ENCODE assay signal across 8 cellular contexts in the genomic region with DNA sequence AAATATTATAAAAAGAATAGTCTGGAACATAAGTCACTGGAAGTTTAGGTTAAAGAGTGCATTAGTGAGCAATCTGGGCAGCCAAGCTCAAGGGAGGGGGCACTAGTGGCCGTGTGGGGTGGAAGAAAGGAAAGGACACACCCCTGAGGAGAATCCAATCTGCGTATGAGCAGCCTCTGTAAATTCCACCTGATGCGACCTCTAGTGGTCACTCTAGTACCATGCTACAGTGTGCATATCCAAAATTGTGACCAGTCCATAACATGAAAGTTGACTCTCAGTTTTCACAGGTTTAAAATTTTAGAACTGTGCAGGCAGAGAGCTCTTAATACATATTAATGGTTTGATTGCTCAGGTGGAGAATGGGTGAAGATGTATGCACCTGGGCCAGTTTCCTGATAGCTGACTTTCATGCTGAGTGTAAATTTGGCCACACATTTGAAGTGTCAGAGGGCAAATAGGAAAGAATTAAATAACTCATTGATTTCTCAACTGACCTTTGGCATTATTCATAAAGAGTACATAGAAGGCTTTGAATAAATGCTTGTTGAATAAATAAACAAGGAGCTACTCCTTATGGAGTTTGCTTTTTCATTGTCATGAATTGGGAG.
A peak's percentile ranks its signal among the peaks of the same experiment; 100 is the strongest.
DNase-seq lines count a peak whose midpoint lies in the region; ATAC-seq and TF ChIP-seq lines count a peak whose summit lies in the region.

No MANE protein-coding gene starts in this region.

- intact Hi-C loops in IMR-90 (cut with micrococcal nuclease): loop anchor here (1.0 kb wide), 1 partner anchor 246 kb away; no protein-coding TSS in a partner anchor
- intact Hi-C loops in PC-3 (cut with micrococcal nuclease): loop anchor here (1.0 kb wide), 1 partner anchor 246 kb away; no protein-coding TSS in a partner anchor
- intact Hi-C loops in head of caudate nucleus (cut with DNase I): loop anchor here (10.0 kb wide), 1 partner anchor 250 kb away; no protein-coding TSS in a partner anchor
- intact Hi-C loops in psoas muscle (cut with DNase I): loop anchor here (2.0 to 10.0 kb wide), 3 partner anchors 243 to 540 kb away; no protein-coding TSS in a partner anchor

- no peak overlapping the region for H3K4me2 ChIP-seq in IMR-90 (ENCODE audit: low read depth, low read length)
- H3K4me2 ChIP-seq in PC-3 (ENCODE audit: low read length): no peak overlapping the region

- POLR2A ChIA-PET in IMR-90 (lab: Charles Lee; ENCODE audit: unreplicated experiment): interaction anchor here (0.6 kb wide), 1 partner anchor 247 kb away, joined by 14 read pairs; no protein-coding TSS in a partner anchor
- POLR2A ChIA-PET in PC-3 (lab: Charles Lee; ENCODE audit: unreplicated experiment): no interaction called here

- peak; percentile 56 for TF ChIP-seq RAD21 in IMR-90 (IDR thresholded peaks at IDR 0.05; ENCODE audit: low read length)

- peak; percentile 54 for DNase-seq in IMR-90
- DNase-seq in PC-3: peak; percentile 83
- peak; percentile 40 for DNase-seq in activated naive CD4-positive, alpha-beta T cell treated with Interleukin-2 at 50 U/mL for 16 hours
- peak in 28 of 42 donors; percentile 11 to 79 (median 48) for DNase-seq in head of caudate nucleus
- no peak for DNase-seq in psoas muscle
- DNase-seq in T1000 (lab: John Stamatoyannopoulos, UW): no peak

- WGBS in IMR-90 (ENCODE audit: extremely low coverage in 2 of 2, insufficient read length in 1 of 2), 2 experiments: no CpG with 5 or more reads among the region's 3 CpGs
- WGBS in psoas muscle, 3 donors: 0 to 2% (median 1%) methylated on average over 3 of the region's 3 CpGs

- no peaks in the 10 kb centered on the region for H3K9me2 ChIP-seq in PC-3 (replicated peaks; ENCODE audit: low read length)

- in situ Hi-C loops in IMR-90 (cut with MboI; ENCODE audit: low sequenced_read_pairs): no loop called here

- H4K20me1 ChIP-seq in IMR-90 (ENCODE audit: insufficient read depth, low read length) (no peaks in the 10 kb centered on the region), PC-3 (ENCODE audit: low read length) (no peaks in the 10 kb centered on the region)

- no peak overlapping the region for H3K27ac ChIP-seq in IMR-90 (ENCODE audit: insufficient read depth, low read length)
- no peak overlapping the region for H3K27ac ChIP-seq in PC-3 (ENCODE audit: low read length)
- H3K27ac ChIP-seq in psoas muscle: no peak overlapping the region

- no peak overlapping the region for H2BK20ac ChIP-seq in IMR-90 (ENCODE audit: low read depth, low read length)

- no peak overlapping the region for H2BK15ac ChIP-seq in IMR-90 (ENCODE audit: low read depth, low read length)

- H3K27me3 ChIP-seq in IMR-90 (ENCODE audit: control insufficient read depth, insufficient read depth, low read length) (no peaks in the 10 kb centered on the region; the same call in 1 of the 2 replicates), PC-3 (ENCODE audit: low read length) (no peaks in the 10 kb centered on the region), psoas muscle (ENCODE audit: insufficient read depth in 3 of 3, low read length in 2 of 3) (no peaks in the 10 kb centered on the region)

- no peak overlapping the region for H3K56ac ChIP-seq in IMR-90 (ENCODE audit: extremely low read depth, insufficient read depth, low read length)

- no peak overlapping the region for H4K91ac ChIP-seq in IMR-90 (ENCODE audit: insufficient read depth, low read depth, low read length)

- H2AK5ac ChIP-seq in IMR-90 (ENCODE audit: low read depth, low read length): no peak overlapping the region

- no peak overlapping the region for H3K18ac ChIP-seq in IMR-90 (ENCODE audit: low read depth, low read length)

- no peaks in the 10 kb centered on the region for H3F3A ChIP-seq in PC-3 (ENCODE audit: low read length, unreplicated experiment)

- TF ChIP-seq CTCF in GM12874 (IDR thresholded peaks at IDR 0.05; ENCODE audit: insufficient read depth, low read depth, low read length): peak; percentile 78
- peak; percentile 68 for TF ChIP-seq CTCF in IMR-90 (conservative IDR thresholded peaks at IDR 0.05; ENCODE audit: low read depth, low read length)
- peak; percentile 94 for TF ChIP-seq CTCF in PC-3 (conservative IDR thresholded peaks at IDR 0.05; ENCODE audit: low read depth, low read length)
- TF ChIP-seq CTCF in psoas muscle (IDR thresholded peaks at IDR 0.05): peak; percentile 76

- ATAC-seq in GM21825 (IDR thresholded peaks at IDR 0.05; ENCODE audit: unreplicated experiment): peak; percentile 94
- ATAC-seq in IMR-90 (ENCODE audit: low read depth): peak; percentile 88
- peak; percentile 96 for ATAC-seq in PC-3
- peak; percentile 61 to 86 (median 83) for ATAC-seq in psoas muscle

- dilution Hi-C loops in IMR-90 (cut with HindIII; ENCODE audit: low sequenced_read_pairs, unreplicated experiment): no loop called here

- no peak overlapping the region for H2AFZ ChIP-seq in IMR-90 (replicated peaks; ENCODE audit: low read length, poor library complexity)
- H2AFZ ChIP-seq in PC-3 (ENCODE audit: low read length): no peak overlapping the region

- H3K4me1 ChIP-seq in IMR-90 (ENCODE audit: control insufficient read depth, insufficient read depth, low read length): 0 out of 2 replicates have a peak, but pooled peaks cover 1% of the 10 kb centered on the region
- peaks cover 6% of the 10 kb centered on the region; the same call in 1 of the 2 replicates for H3K4me1 ChIP-seq in PC-3 (ENCODE audit: insufficient read depth, low read length)
- H3K4me1 ChIP-seq in psoas muscle: no peaks in the 10 kb centered on the region

- no peak overlapping the region for H2AK9ac ChIP-seq in IMR-90 (replicated peaks; ENCODE audit: low read depth, low read length, poor library complexity)

- no peaks in the 10 kb centered on the region for H3K9me1 ChIP-seq in IMR-90 (ENCODE audit: insufficient read depth, low read length)

- no peak overlapping the region for H2BK5ac ChIP-seq in IMR-90 (ENCODE audit: low read depth, low read length, poor library complexity, severe bottlenecking)

- no peak overlapping the region for H4K8ac ChIP-seq in IMR-90 (ENCODE audit: low read depth in 2 of 2, low read length in 2 of 2)

- TF ChIP-seq POLR2A in IMR-90 (IDR thresholded peaks at IDR 0.05; ENCODE audit: low read depth, low read length): no peak

- H3K79me1 ChIP-seq in IMR-90 (ENCODE audit: low read depth in 1 of 2, low read length in 2 of 2): no peaks in the 10 kb centered on the region

- H3K4ac ChIP-seq in IMR-90 (ENCODE audit: low read depth, low read length): no peak overlapping the region

- H2BK120ac ChIP-seq in IMR-90 (ENCODE audit: low read depth, low read length): no peak overlapping the region

- H3K23ac ChIP-seq in IMR-90 (ENCODE audit: low read depth, low read length): no peak overlapping the region

- BruUV-seq in IMR-90 (replicated peaks; lab: Mats Ljungman, UMichigan) (no TSS peak), PC-3 (replicated peaks; lab: Mats Ljungman, UMichigan) (no TSS peak)

- CTCF ChIA-PET in IMR-90 (lab: Yijun Ruan, JAX): interaction anchor here (0.6 to 2.4 kb wide), 13 partner anchors 9 to 1372 kb away, joined by 3 to 13 read pairs (median 3); no protein-coding TSS in a partner anchor
- CTCF ChIA-PET in PC-3 (lab: Charles Lee): interaction anchor here (0.6 kb wide), 1 partner anchor 517 kb away, joined by 7 read pairs; no protein-coding TSS in a partner anchor

- no peak overlapping the region for H3K9ac ChIP-seq in IMR-90 (ENCODE audit: low read depth, low read length)
- no peak overlapping the region for H3K9ac ChIP-seq in PC-3 (ENCODE audit: low read length)

- no peak overlapping the region for H3K14ac ChIP-seq in IMR-90 (replicated peaks; ENCODE audit: low read depth, low read length)

- no peak overlapping the region for H4K5ac ChIP-seq in IMR-90 (ENCODE audit: low read depth, low read length)

- H3K9me3 ChIP-seq in IMR-90 (ENCODE audit: control insufficient read depth, insufficient read depth, low read length) (no peaks in the 10 kb centered on the region), PC-3 (ENCODE audit: low read length) (0 out of 2 replicates have a peak, but pooled peaks cover 3% of the 10 kb centered on the region), psoas muscle (no peaks in the 10 kb centered on the region)

- H3K4me3 ChIP-seq in IMR-90 (ENCODE audit: insufficient read depth, low read depth, low read length) (no peak overlapping the region), PC-3 (ENCODE audit: low read length) (no peak overlapping the region), psoas muscle (no peak overlapping the region)

- H3K36me3 ChIP-seq in IMR-90 (ENCODE audit: control insufficient read depth, insufficient read depth, low read length) (no peaks in the 10 kb centered on the region), PC-3 (ENCODE audit: low read depth, low read length) (no peaks in the 10 kb centered on the region; the same call in 1 of the 2 replicates), psoas muscle (ENCODE audit: insufficient read depth in 1 of 2, low read depth in 1 of 2) (no peaks in the 10 kb centered on the region)

- H3K79me2 ChIP-seq in PC-3 (ENCODE audit: low read length): no peaks in the 10 kb centered on the region

TF ChIP-seq in IMR-90, 13 proteins besides CTCF, POLR2A, EP300 and RAD21:
- TF ChIP-seq SMC3 (IDR thresholded peaks at IDR 0.05; ENCODE audit: low read depth, low read length) (peak; percentile 54), CEBPB (IDR thresholded peaks at IDR 0.05; ENCODE audit: low read depth, low read length) (no peak)

Comparison
In these comparisons a context has a peak if more than half of its experiments do, and no peak if none do; other contexts are left out.
1. DNase-seq: peak in IMR-90 (single experiment), PC-3 (single experiment), activated naive CD4-positive, alpha-beta T cell treated with Interleukin-2 at 50 U/mL for 16 hours (single experiment) and head of caudate nucleus (28 of 42); none in psoas muscle (0 of 2) and T1000 (single experiment).
2. Peak in every context shown above with its lines, with median percentiles within 50 percentile points of each other: CTCF ChIP-seq and ATAC-seq.